In the genomic region with DNA sequence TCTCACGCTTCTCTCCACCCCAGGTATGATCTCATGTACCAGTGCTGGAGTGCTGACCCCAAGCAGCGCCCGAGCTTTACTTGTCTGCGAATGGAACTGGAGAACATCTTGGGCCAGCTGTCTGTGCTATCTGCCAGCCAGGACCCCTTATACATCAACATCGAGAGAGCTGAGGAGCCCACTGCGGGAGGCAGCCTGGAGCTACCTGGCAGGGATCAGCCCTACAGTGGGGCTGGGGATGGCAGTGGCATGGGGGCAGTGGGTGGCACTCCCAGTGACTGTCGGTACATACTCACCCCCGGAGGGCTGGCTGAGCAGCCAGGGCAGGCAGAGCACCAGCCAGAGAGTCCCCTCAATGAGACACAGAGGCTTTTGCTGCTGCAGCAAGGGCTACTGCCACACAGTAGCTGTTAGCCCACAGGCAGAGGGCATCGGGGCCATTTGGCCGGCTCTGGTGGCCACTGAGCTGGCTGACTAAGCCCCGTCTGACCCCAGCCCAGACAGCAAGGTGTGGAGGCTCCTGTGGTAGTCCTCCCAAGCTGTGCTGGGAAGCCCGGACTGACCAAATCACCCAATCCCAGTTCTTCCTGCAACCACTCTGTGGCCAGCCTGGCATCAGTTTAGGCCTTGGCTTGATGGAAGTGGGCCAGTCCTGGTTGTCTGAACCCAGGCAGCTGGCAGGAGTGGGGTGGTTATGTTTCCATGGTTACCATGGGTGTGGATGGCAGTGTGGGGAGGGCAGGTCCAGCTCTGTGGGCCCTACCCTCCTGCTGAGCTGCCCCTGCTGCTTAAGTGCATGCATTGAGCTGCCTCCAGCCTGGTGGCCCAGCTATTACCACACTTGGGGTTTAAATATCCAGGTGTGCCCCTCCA, we compare ENCODE assay signal across 12 cellular contexts. TPM values are rescaled to one million over a fixed set of nuclear protein-coding genes. Genes with fewer than 3 reads are reported as not detected.
A peak's percentile ranks its signal among the peaks of the same experiment; 100 is the strongest.
DNase-seq lines count a peak whose midpoint lies in the region; ATAC-seq and TF ChIP-seq lines count a peak whose summit lies in the region.
"Had no signal": no experiment of that assay in that cellular context is flagged by ENCODE, and none has a peak within 500 bp of the region (broad histone marks: within the 10 kb centered on the region; RNA-seq: fewer than 3 reads in every experiment).

No MANE protein-coding gene starts in this region.

- intact Hi-C loops in heart right ventricle (cut with DNase I), result no loop called here
- intact Hi-C loops in cardiac septum (cut with DNase I), result no loop called here
- intact Hi-C loops in dorsolateral prefrontal cortex (cut with DNase I), result loop anchor here in 1 of 2 donors (10.0 kb wide), 1 partner anchor 343 kb away; the partner anchor contains the start of genes CHP1 and EXD1

- peaks cover 0 to 18% (median 0%) of the 10 kb centered on the region in 9 donors for H3K36me3 ChIP-seq in heart right ventricle

- WGBS in heart right ventricle, 2 donors, result 94% methylated on average over 12 of the region's 12 CpGs

- H3K27ac ChIP-seq in heart right ventricle (no peak overlapping the region), dorsolateral prefrontal cortex (peak overlapping the region in 58 of 59 donors; percentile 7 to 90 (median 76)), foreskin keratinocyte (no peak overlapping the region)

- DNase-seq in heart right ventricle (no peak), cardiac septum (ENCODE audit: low spot score) (no peak), dorsolateral prefrontal cortex (peak in 7 of 10 donors; percentile 56 to 78 (median 69)), myocyte (ENCODE audit: low read depth) (peak; percentile 98), AG08396 (ENCODE audit: low spot score) (no peak), NCI-H1092 treated with DMSO at 0.1 percent for 48 hours (lab: John Stamatoyannopoulos, UW) (no peak), foreskin keratinocyte (no peak)
- DNase-seq: activated T-cell treated with anti-CD3 and anti-CD28 coated beads for 4 hours, amniotic stem cell, NCI-H446 treated with DMSO at 0.1 percent for 48 hours, SHP77 treated with DMSO at 0.1 percent for 48 hours had no signal

- TF ChIP-seq CTCF in heart right ventricle (IDR thresholded peaks at IDR 0.05) (no peak), dorsolateral prefrontal cortex (IDR thresholded peaks at IDR 0.05 in 54 of 56, conservative IDR thresholded peaks at IDR 0.05 in 2 of 56; ENCODE audit: low read depth in 1 of 56, partially characterized antibody in 56 of 56) (no peak), foreskin keratinocyte (conservative IDR thresholded peaks at IDR 0.05) (no peak)

- ATAC-seq in heart right ventricle, result peak in 5 of 8 donors; percentile 26 to 48 (median 33)
- ATAC-seq in HG02610 (IDR thresholded peaks at IDR 0.05; ENCODE audit: unreplicated experiment), result no peak
- no peak for ATAC-seq in foreskin keratinocyte

- H3K27me3 ChIP-seq in heart right ventricle, result no peaks in the 10 kb centered on the region
- H3K27me3 ChIP-seq in dorsolateral prefrontal cortex, result no peaks in the 10 kb centered on the region
- H3K27me3 ChIP-seq in foreskin keratinocyte, result no peaks in the 10 kb centered on the region

- no peaks in the 10 kb centered on the region for H3K9me3 ChIP-seq in heart right ventricle

- peaks cover 0 to 7% (median 0%) of the 10 kb centered on the region in 9 donors for H3K4me1 ChIP-seq in heart right ventricle
- no peaks in the 10 kb centered on the region for H3K4me1 ChIP-seq in foreskin keratinocyte

- H3K4me3 ChIP-seq in heart right ventricle (no peak overlapping the region), dorsolateral prefrontal cortex (no peak overlapping the region)

RNA-seq across cellular contexts. Expression of gene TYRO3, which starts 19.1 kb away (rescaled TPM):
- total RNA-seq in heart right ventricle (1 to 10 TPM; 1.2 to 6.3 (median 3.2) TPM), cardiac septum (3.6 TPM), dorsolateral prefrontal cortex (100 to 1,000 TPM; 151 to 285 (median 212) TPM), myocyte (3.9 and 9.6 TPM in 2 replicates), foreskin keratinocyte (16.0 and 16.3 TPM in 2 replicates)
- polyA plus RNA-seq in heart right ventricle (1 to 10 TPM; 2.7 to 9.6 TPM), foreskin keratinocyte (11.5 and 12.1 TPM in 2 replicates)
- 12.4 TPM for polyA plus RNA-seq in myocyte (2012)

RNA-seq across cellular contexts. Expression of gene RPAP1, which starts 34.0 kb away (rescaled TPM):
- total RNA-seq in heart right ventricle (10 to 100 TPM; 17.6 to 27.9 (median 24.6) TPM), cardiac septum (18.5 TPM), dorsolateral prefrontal cortex (10 to 100 TPM; 24.8 to 60.8 (median 39.0) TPM), myocyte (15.9 and 20.4 TPM in 2 replicates), foreskin keratinocyte (21.9 and 26.1 TPM in 2 replicates)
- polyA plus RNA-seq in heart right ventricle (10 to 100 TPM in 1 of 2 donors, 1 to 10 TPM in 1; 9.7 to 16.0 TPM), foreskin keratinocyte (17.7 and 20.8 TPM in 2 replicates)
- 22.1 TPM for polyA plus RNA-seq in myocyte (2012)

Comparison
In these comparisons a context has a peak if more than half of its experiments do, and no peak if none do; other contexts are left out.
1. ATAC-seq: peak in heart right ventricle (5 of 8); none in HG02610 (single experiment) and foreskin keratinocyte (single experiment).
2. DNase-seq: peak in dorsolateral prefrontal cortex (7 of 10) and myocyte (single experiment); none in heart right ventricle (0 of 2), cardiac septum (single experiment), AG08396 (single experiment), NCI-H1092 treated with DMSO at 0.1 percent for 48 hours (single experiment) and foreskin keratinocyte (0 of 2).
3. H3K27ac ChIP-seq: peak in dorsolateral prefrontal cortex (58 of 59); none in heart right ventricle (0 of 10) and foreskin keratinocyte (single experiment).